8 cellular contexts compared by ENCODE assay signal in the genomic region with DNA sequence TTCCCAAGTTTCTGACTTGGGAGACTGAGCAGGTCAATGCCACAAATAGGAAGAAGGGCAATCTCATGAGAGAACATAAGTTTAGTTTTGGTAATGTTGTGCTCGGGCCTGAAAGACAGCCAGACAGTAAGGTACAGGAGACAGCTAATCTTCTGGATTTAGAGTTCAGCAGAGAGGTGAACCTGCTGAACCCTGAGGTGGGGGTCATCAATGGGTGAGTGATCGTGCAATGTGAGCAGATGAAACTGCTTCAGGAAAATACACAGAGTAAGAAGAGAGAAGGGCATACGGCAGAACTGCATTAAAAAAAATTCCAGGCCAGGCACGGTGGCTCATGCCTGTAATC. TPM values are rescaled to one million over a fixed set of nuclear protein-coding genes. Genes with fewer than 3 reads are reported as not detected.
DNase-seq lines count a peak whose midpoint lies in the region; ATAC-seq, FAIRE-seq and TF ChIP-seq lines count a peak whose summit lies in the region.

No MANE protein-coding gene starts in this region.

- H3K9ac ChIP-seq in astrocyte (ENCODE audit: low read length) = peak overlapping the region; percentile 85
- no peak overlapping the region for H3K9ac ChIP-seq in neural progenitor cell

- peak; percentile 14 for ATAC-seq in HG02798 (IDR thresholded peaks at IDR 0.05; ENCODE audit: poor library complexity, unreplicated experiment)
- no peak for ATAC-seq in GM18870 (IDR thresholded peaks at IDR 0.05; ENCODE audit: unreplicated experiment)

- H4K20me1 ChIP-seq in astrocyte (ENCODE audit: insufficient read depth, low read length) (no peaks in the 10 kb centered on the region), neural progenitor cell (ENCODE audit: low read depth) (no peaks in the 10 kb centered on the region)

- H3K9me3 Mint-ChIP-seq in astrocyte (ENCODE audit: unreplicated experiment) = no peaks in the 10 kb centered on the region
- H3K9me3 Mint-ChIP-seq in neural progenitor cell = no peaks in the 10 kb centered on the region

- H3K36me3 Mint-ChIP-seq in astrocyte (ENCODE audit: low read depth, unreplicated experiment) = peaks cover 10% of the 10 kb centered on the region
- peaks cover 14% of the 10 kb centered on the region for H3K36me3 Mint-ChIP-seq in neural progenitor cell

- DNase-seq in astrocyte (ENCODE audit: low read depth) = no peak
- no peak for DNase-seq in neural progenitor cell (ENCODE audit: low spot score)
- no peak for DNase-seq in DMS 273 (lab: John Stamatoyannopoulos, UW; ENCODE audit: unreplicated experiment)
- no peak for DNase-seq in SHP77 treated with DMSO at 0.1 percent for 48 hours (lab: John Stamatoyannopoulos, UW)
- no peak for DNase-seq in stimulated activated CD8-positive, alpha-beta memory T cell treated with anti-CD3 and anti-CD28 coated beads, Interleukin-4, amount 100 ng/mL, for 48 hours

- H3K27ac Mint-ChIP-seq in astrocyte (ENCODE audit: unreplicated experiment) (peak overlapping the region; percentile 92), neural progenitor cell (peak overlapping the region; percentile 25)

- no peaks in the 10 kb centered on the region for H3K36me3 ChIP-seq in astrocyte (ENCODE audit: insufficient read depth, low read length)
- no peaks in the 10 kb centered on the region for H3K36me3 ChIP-seq in neural progenitor cell

- H3K27me3 ChIP-seq in astrocyte (ENCODE audit: insufficient read depth, low read length) = no peaks in the 10 kb centered on the region
- H3K27me3 ChIP-seq in neural progenitor cell = no peaks in the 10 kb centered on the region

- H3K27ac ChIP-seq in astrocyte (ENCODE audit: low read depth, low read length) (peak overlapping the region; percentile 96), neural progenitor cell (no peak overlapping the region)

- peak overlapping the region; percentile 54 for H3K4me3 Mint-ChIP-seq in astrocyte (ENCODE audit: unreplicated experiment)
- no peak overlapping the region for H3K4me3 Mint-ChIP-seq in neural progenitor cell

- H3K27me3 Mint-ChIP-seq in astrocyte (ENCODE audit: low read depth, unreplicated experiment) = no peaks in the 10 kb centered on the region
- H3K27me3 Mint-ChIP-seq in neural progenitor cell (ENCODE audit: insufficient read depth, low read depth) = peaks cover 2% of the 10 kb centered on the region

- H2AFZ ChIP-seq in astrocyte (ENCODE audit: low read depth, low read length) (no peak overlapping the region), neural progenitor cell (replicated peaks) (no peak overlapping the region)

- H3K4me2 ChIP-seq in astrocyte (ENCODE audit: low read length) (peak overlapping the region; percentile 86), neural progenitor cell (no peak overlapping the region)

- H3K4me1 ChIP-seq in astrocyte (ENCODE audit: insufficient read depth, low read length) (peaks cover 12% of the 10 kb centered on the region), neural progenitor cell (peaks cover 8% of the 10 kb centered on the region)

- H3K4me1 Mint-ChIP-seq in astrocyte (ENCODE audit: low read depth, unreplicated experiment) (peaks cover 27% of the 10 kb centered on the region), neural progenitor cell (peaks cover 16% of the 10 kb centered on the region)

- TF ChIP-seq CTCF in astrocyte (IDR thresholded peaks at IDR 0.05; ENCODE audit: insufficient read depth, low read depth, low read length) (no peak), neural progenitor cell (IDR thresholded peaks at IDR 0.05) (no peak)

- FAIRE-seq in astrocyte (lab: Jason Lieb, UNC) = no peak

- peak overlapping the region; percentile 65; the same call in 1 of the 2 replicates for H3K4me3 ChIP-seq in GM08714 (ENCODE audit: low read length)
- no peak overlapping the region for H3K4me3 ChIP-seq in astrocyte (ENCODE audit: insufficient read depth, low read depth, low read length)
- no peak overlapping the region for H3K4me3 ChIP-seq in neural progenitor cell

- peaks cover 19% of the 10 kb centered on the region for H3K79me2 ChIP-seq in astrocyte (ENCODE audit: insufficient read depth, low read length)
- H3K79me2 ChIP-seq in neural progenitor cell (ENCODE audit: low read depth) = no peaks in the 10 kb centered on the region

- no peaks in the 10 kb centered on the region for H3F3A ChIP-seq in neural progenitor cell (ENCODE audit: low read depth)

- H3K9me3 ChIP-seq in astrocyte (ENCODE audit: insufficient read depth, low read depth, low read length) = no peaks in the 10 kb centered on the region
- no peaks in the 10 kb centered on the region for H3K9me3 ChIP-seq in neural progenitor cell (ENCODE audit: low read depth)

RNA-seq across cellular contexts. Expression of a gene that starts 23.3 kb away (rescaled TPM):
- total RNA-seq in astrocyte (21.2 and 28.2 TPM in 2 replicates), neural progenitor cell (ENCODE audit: low replicate concordance) (6.4 and 22.1 TPM in 2 replicates)

RNA-seq across cellular contexts. Expression of a gene that starts 36.2 kb away (rescaled TPM):
- total RNA-seq in astrocyte (82.8 and 89.1 TPM in 2 replicates), neural progenitor cell (ENCODE audit: low replicate concordance) (38.4 and 104 TPM in 2 replicates)
